ENCODE assay signal across 2 cellular contexts in the genomic region with DNA sequence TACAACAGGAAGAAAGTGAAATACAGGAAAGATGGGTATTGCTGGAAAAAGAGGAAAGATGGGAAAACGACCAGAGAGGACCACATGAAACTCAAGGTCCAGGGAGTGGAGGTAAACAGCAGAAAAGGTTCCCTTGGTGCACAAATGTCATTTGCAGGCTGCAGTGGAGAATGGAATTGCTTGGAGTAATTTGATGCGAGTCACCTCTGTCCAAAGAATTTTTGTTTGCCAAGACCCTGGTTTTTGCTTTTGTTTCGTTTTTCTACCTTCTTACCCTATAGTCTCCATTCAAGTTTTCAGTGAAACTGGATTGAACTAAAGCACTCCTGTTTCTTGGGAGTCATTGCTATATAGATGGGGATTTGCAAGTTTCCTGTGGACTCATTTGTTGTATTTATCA.
TF ChIP-seq lines count a peak whose summit lies in the region.

No MANE protein-coding gene starts in this region.

TF ChIP-seq in A549, 52 proteins besides CTCF, POLR2A, EP300 and RAD21 (continued from another document):
- TF ChIP-seq HEYL (CRISPR knock-in tag; IDR thresholded peaks at IDR 0.05) (no peak), HOXB13 (CRISPR knock-in tag; IDR thresholded peaks at IDR 0.05; ENCODE audit: low read depth) (no peak)

TF ChIP-seq in IMR-90, 13 proteins besides CTCF, POLR2A, EP300 and RAD21:
- TF ChIP-seq, protein P1, sequence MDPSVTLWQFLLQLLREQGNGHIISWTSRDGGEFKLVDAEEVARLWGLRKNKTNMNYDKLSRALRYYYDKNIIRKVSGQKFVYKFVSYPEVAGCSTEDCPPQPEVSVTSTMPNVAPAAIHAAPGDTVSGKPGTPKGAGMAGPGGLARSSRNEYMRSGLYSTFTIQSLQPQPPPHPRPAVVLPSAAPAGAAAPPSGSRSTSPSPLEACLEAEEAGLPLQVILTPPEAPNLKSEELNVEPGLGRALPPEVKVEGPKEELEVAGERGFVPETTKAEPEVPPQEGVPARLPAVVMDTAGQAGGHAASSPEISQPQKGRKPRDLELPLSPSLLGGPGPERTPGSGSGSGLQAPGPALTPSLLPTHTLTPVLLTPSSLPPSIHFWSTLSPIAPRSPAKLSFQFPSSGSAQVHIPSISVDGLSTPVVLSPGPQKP (IDR thresholded peaks at IDR 0.05; ENCODE audit: borderline replicate concordance, low read depth, low read length): no peak
- TF ChIP-seq FOS (IDR thresholded peaks at IDR 0.05; ENCODE audit: low read depth, low read length) (no peak), MAZ (IDR thresholded peaks at IDR 0.05; ENCODE audit: borderline replicate concordance, low read depth, low read length) (no peak), CEBPB (IDR thresholded peaks at IDR 0.05; ENCODE audit: low read depth, low read length) (no peak), SMC3 (IDR thresholded peaks at IDR 0.05; ENCODE audit: low read depth, low read length) (no peak), CHD1 (IDR thresholded peaks at IDR 0.05; ENCODE audit: low read depth, low read length) (no peak), RFX5 (IDR thresholded peaks at IDR 0.05; ENCODE audit: low read depth, low read length) (no peak), MAFK (IDR thresholded peaks at IDR 0.05; ENCODE audit: low read depth, low read length) (no peak), NFE2L2 (IDR thresholded peaks at IDR 0.05; ENCODE audit: low read depth, low read length) (no peak), MXI1 (IDR thresholded peaks at IDR 0.05; ENCODE audit: borderline replicate concordance, low read depth, low read length) (no peak), RCOR1 (IDR thresholded peaks at IDR 0.05; ENCODE audit: insufficient replicate concordance, low read length) (no peak), BHLHE40 (IDR thresholded peaks at IDR 0.05; ENCODE audit: low read depth, low read length) (no peak)
- TF ChIP-seq, protein P2, sequence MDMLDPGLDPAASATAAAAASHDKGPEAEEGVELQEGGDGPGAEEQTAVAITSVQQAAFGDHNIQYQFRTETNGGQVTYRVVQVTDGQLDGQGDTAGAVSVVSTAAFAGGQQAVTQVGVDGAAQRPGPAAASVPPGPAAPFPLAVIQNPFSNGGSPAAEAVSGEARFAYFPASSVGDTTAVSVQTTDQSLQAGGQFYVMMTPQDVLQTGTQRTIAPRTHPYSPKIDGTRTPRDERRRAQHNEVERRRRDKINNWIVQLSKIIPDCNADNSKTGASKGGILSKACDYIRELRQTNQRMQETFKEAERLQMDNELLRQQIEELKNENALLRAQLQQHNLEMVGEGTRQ (IDR thresholded peaks at IDR 0.05; ENCODE audit: low read depth, low read length): no peak
TF ChIP-seq in IMR-90: peak in this region for 0.
